In the genomic region with DNA sequence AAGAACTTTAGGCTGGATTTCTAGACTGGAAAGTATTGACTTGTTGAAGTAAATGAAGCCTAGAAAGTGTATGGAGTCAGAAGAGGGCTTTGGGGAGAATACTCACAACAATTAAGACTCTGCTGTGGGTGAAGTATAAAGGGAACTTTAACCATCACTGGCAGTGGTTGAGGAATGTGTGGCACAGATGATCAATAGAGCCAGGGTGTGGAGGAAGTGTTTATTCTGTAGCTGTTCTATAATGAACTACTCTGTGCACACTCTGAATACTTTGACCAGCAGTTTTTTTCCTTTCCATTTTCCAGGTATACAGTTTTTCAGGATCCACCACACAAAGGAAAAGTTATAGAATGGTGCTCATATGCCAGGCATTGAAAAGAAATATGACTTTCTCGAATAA, we compare ENCODE assay signal across 5 cellular contexts.
"Had no signal": no experiment of that assay in that cellular context is flagged by ENCODE, and none has a peak within 500 bp of the region (broad histone marks: within the 10 kb centered on the region; RNA-seq: fewer than 3 reads in every experiment).

No MANE protein-coding gene starts in this region.

- DNase-seq: GOT3 had no signal

- H3K4me1 ChIP-seq: HAP-1 had no signal

- H3K9me3 ChIP-seq: HAP-1 had no signal

- H3K9ac ChIP-seq: GM23248 had no signal

- H3K27ac ChIP-seq: GM23248, HL-60 had no signal

- H3K4me3 ChIP-seq: GM23248, HAP-1, K562 had no signal

- H2AFZ ChIP-seq: GM23248 had no signal

- FAIRE-seq: K562 had no signal

- H3K36me3 ChIP-seq: HAP-1 had no signal
